ENCODE assay signal across 8 cellular contexts in the genomic region with DNA sequence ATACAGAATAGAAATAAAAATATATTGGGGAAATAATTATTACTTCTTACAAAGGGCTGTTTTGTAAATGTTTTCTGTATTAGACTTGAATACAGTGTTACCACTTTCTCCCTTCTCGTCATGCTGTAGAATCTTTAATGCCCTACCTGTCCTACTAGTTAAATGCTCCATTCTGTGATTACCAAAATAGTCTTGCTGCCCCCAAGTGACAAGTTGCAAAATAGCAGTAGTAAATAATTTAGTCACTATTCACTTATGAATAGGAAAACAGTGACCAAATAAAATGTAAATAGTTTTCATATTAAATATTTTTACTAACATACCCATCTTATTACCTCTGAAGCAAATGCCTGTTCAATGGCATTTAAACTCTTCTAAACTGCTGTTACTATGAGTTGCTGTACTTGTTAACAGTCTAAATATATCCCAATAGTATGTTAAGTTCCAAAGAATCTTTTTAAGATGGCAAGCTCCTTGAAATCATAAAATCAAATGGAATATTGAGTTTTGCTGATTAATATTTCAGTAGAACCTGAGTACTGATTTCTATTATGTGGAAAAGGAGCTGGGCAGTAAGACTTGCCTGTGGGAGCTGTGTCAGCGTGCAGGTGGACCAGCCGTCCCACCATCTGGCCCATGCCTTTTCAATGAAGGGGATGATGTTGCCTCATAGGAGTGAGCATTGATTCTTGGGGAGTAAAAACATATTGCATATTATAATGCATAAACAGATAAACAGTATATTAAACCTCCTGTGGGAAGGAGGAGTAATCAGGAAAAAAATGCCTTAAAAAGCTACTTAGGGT. TPM values are rescaled to one million over a fixed set of nuclear protein-coding genes. Genes with fewer than 3 reads are reported as not detected.
DNase-seq lines count a peak whose midpoint lies in the region; ATAC-seq and TF ChIP-seq lines count a peak whose summit lies in the region.

No MANE protein-coding gene starts in this region.

- H3K4me2 ChIP-seq in neural cell (ENCODE audit: low read length) = no peak overlapping the region

- H3K27ac ChIP-seq in neural cell (ENCODE audit: low read length) = no peak overlapping the region

- no peak overlapping the region for H3K9ac ChIP-seq in neural cell (ENCODE audit: low read length)

- H3K4me3 ChIP-seq in neural cell (ENCODE audit: low read length) = no peak overlapping the region

- H3K36me3 Mint-ChIP-seq in activated naive CD4-positive, alpha-beta T cell treated with anti-CD3 and anti-CD28 coated beads for 36 hours (ENCODE audit: low read depth) = peaks cover 9% of the 10 kb centered on the region
- H3K36me3 Mint-ChIP-seq in activated naive CD4-positive, alpha-beta T cell treated with anti-CD3 and anti-CD28 coated beads, Interleukin-2, amount 10 ng/mL, durations not matched to agents 7 days and 5 days = peaks cover 7% of the 10 kb centered on the region

- H4K20me1 ChIP-seq in neural cell (ENCODE audit: insufficient read depth) = no peaks in the 10 kb centered on the region

- no peaks in the 10 kb centered on the region for H3K9me3 ChIP-seq in neural cell (ENCODE audit: low read length)

- H3K4me1 Mint-ChIP-seq in activated naive CD4-positive, alpha-beta T cell treated with anti-CD3 and anti-CD28 coated beads for 36 hours (ENCODE audit: low read depth) = no peaks in the 10 kb centered on the region
- no peaks in the 10 kb centered on the region for H3K4me1 Mint-ChIP-seq in activated naive CD4-positive, alpha-beta T cell treated with anti-CD3 and anti-CD28 coated beads, Interleukin-2, amount 10 ng/mL, durations not matched to agents 7 days and 5 days

- peak; percentile 51 for TF ChIP-seq CTCF in neural cell (IDR thresholded peaks at IDR 0.05; ENCODE audit: poor library complexity, severe bottlenecking)

- DNase-seq in activated naive CD4-positive, alpha-beta T cell treated with anti-CD3 and anti-CD28 coated beads for 36 hours = peak; percentile 7
- DNase-seq in activated naive CD4-positive, alpha-beta T cell treated with anti-CD3 and anti-CD28 coated beads, Interleukin-2, amount 10 ng/mL, durations not matched to agents 7 days and 5 days = no peak
- DNase-seq in NCI-H1417 treated with DMSO at 0.1 percent for 48 hours (lab: John Stamatoyannopoulos, UW) (peak; percentile 8), cerebellar cortex (ENCODE audit: low spot score) (peak; percentile 83), islet precursor cell (no peak), ecto neural progenitor cell (ENCODE audit: low spot score) (no peak)

- H3K79me2 ChIP-seq in neural cell (replicated peaks; ENCODE audit: insufficient read depth, low read length) = no peaks in the 10 kb centered on the region

- peaks cover 3% of the 10 kb centered on the region for H3K36me3 ChIP-seq in neural cell (ENCODE audit: insufficient read depth, low read length)

- no peaks in the 10 kb centered on the region for H3F3A ChIP-seq in neural cell (ENCODE audit: insufficient read depth, low read length, poor library complexity, severe bottlenecking)

- H3K27ac Mint-ChIP-seq in activated naive CD4-positive, alpha-beta T cell treated with anti-CD3 and anti-CD28 coated beads for 36 hours = no peak overlapping the region
- H3K27ac Mint-ChIP-seq in activated naive CD4-positive, alpha-beta T cell treated with anti-CD3 and anti-CD28 coated beads, Interleukin-2, amount 10 ng/mL, durations not matched to agents 7 days and 5 days = no peak overlapping the region

- H3K9me2 ChIP-seq in neural cell (ENCODE audit: insufficient read depth, low read length) = no peaks in the 10 kb centered on the region

- no peak overlapping the region for H2AFZ ChIP-seq in neural cell (ENCODE audit: low read depth, low read length)

- peak; percentile 52 for TF ChIP-seq RAD21 in neural cell (conservative IDR thresholded peaks at IDR 0.05)

- H3K9me3 Mint-ChIP-seq in activated naive CD4-positive, alpha-beta T cell treated with anti-CD3 and anti-CD28 coated beads for 36 hours = peaks cover 4% of the 10 kb centered on the region
- H3K9me3 Mint-ChIP-seq in activated naive CD4-positive, alpha-beta T cell treated with anti-CD3 and anti-CD28 coated beads, Interleukin-2, amount 10 ng/mL, durations not matched to agents 7 days and 5 days = no peaks in the 10 kb centered on the region

- H3K27me3 ChIP-seq in neural cell (ENCODE audit: insufficient read depth, low read depth, low read length) = no peaks in the 10 kb centered on the region

- no peak for TF ChIP-seq EP300 in neural cell (conservative IDR thresholded peaks at IDR 0.05; ENCODE audit: poor library complexity, severe bottlenecking)

- no peak overlapping the region for H3K4me3 Mint-ChIP-seq in activated naive CD4-positive, alpha-beta T cell treated with anti-CD3 and anti-CD28 coated beads for 36 hours
- no peak overlapping the region for H3K4me3 Mint-ChIP-seq in activated naive CD4-positive, alpha-beta T cell treated with anti-CD3 and anti-CD28 coated beads, Interleukin-2, amount 10 ng/mL, durations not matched to agents 7 days and 5 days

- ATAC-seq in HG03571 (IDR thresholded peaks at IDR 0.05; ENCODE audit: unreplicated experiment) = no peak

- H3K27me3 Mint-ChIP-seq in activated naive CD4-positive, alpha-beta T cell treated with anti-CD3 and anti-CD28 coated beads for 36 hours (ENCODE audit: low read depth) = no peaks in the 10 kb centered on the region
- no peaks in the 10 kb centered on the region for H3K27me3 Mint-ChIP-seq in activated naive CD4-positive, alpha-beta T cell treated with anti-CD3 and anti-CD28 coated beads, Interleukin-2, amount 10 ng/mL, durations not matched to agents 7 days and 5 days

- intact Hi-C loops in activated naive CD4-positive, alpha-beta T cell treated with anti-CD3 and anti-CD28 coated beads for 36 hours (cut with micrococcal nuclease) = loop anchor here (1.0 kb wide), 1 partner anchor 511 kb away; no protein-coding TSS in a partner anchor

- CTCF ChIA-PET in activated naive CD4-positive, alpha-beta T cell treated with anti-CD3 and anti-CD28 coated beads for 36 hours (lab: Charles Lee) = interaction anchor here (0.5 to 1.6 kb wide), 6 partner anchors 8 to 726 kb away, joined by 3 to 11 read pairs (median 4); no protein-coding TSS in a partner anchor
- CTCF ChIA-PET in activated naive CD4-positive, alpha-beta T cell treated with anti-CD3 and anti-CD28 coated beads, Interleukin-2, amount 10 ng/mL, durations not matched to agents 7 days and 5 days (lab: Charles Lee) = interaction anchor here (2.3 kb wide), 1 partner anchor 511 kb away, joined by 11 read pairs; no protein-coding TSS in a partner anchor

TF ChIP-seq in neural cell, 6 proteins besides CTCF, POLR2A, EP300 and RAD21:
- TF ChIP-seq EZH2 (IDR thresholded peaks at IDR 0.05; ENCODE audit: borderline replicate concordance, insufficient read depth, low read length, poor library complexity, severe bottlenecking) = no peak
- peak; percentile 42 for TF ChIP-seq SMC3 (conservative IDR thresholded peaks at IDR 0.05; ENCODE audit: poor library complexity)

RNA-seq across cellular contexts. Expression of gene OIT3, which starts 18.1 kb away (rescaled TPM):
- total RNA-seq in activated naive CD4-positive, alpha-beta T cell treated with anti-CD3 and anti-CD28 coated beads for 36 hours = not detected
- not detected in 2 replicates for polyA plus RNA-seq in neural cell
- polyA minus RNA-seq in neural cell = 0.49 TPM in 1 of 2 replicates, not detected in the other

Comparison
In these comparisons a context has a peak if more than half of its experiments do, and no peak if none do; other contexts are left out.
1. DNase-seq: peak in activated naive CD4-positive, alpha-beta T cell treated with anti-CD3 and anti-CD28 coated beads for 36 hours (single experiment), NCI-H1417 treated with DMSO at 0.1 percent for 48 hours (single experiment) and cerebellar cortex (single experiment); none in activated naive CD4-positive, alpha-beta T cell treated with anti-CD3 and anti-CD28 coated beads, Interleukin-2, amount 10 ng/mL, durations not matched to agents 7 days and 5 days (single experiment), islet precursor cell (single experiment) and ecto neural progenitor cell (single experiment).